10 cellular contexts compared by ENCODE assay signal in genomic region chr22:17726561-17727243, GRCh38. TPM values are rescaled to one million over a fixed set of nuclear protein-coding genes. Genes with fewer than 3 reads are reported as not detected.
A peak's percentile ranks its signal among the peaks of the same experiment; 100 is the strongest.
DNase-seq lines count a peak whose midpoint lies in the region; ATAC-seq and TF ChIP-seq lines count a peak whose summit lies in the region.
"Had no signal": no experiment of that assay in that cellular context is flagged by ENCODE, and none has a peak within 500 bp of the region (broad histone marks: within the 10 kb centered on the region; RNA-seq: fewer than 3 reads in every experiment).

No MANE protein-coding gene starts in this region.

- no peak for TF ChIP-seq CTCF in WTC11 (IDR thresholded peaks at IDR 0.05)

- no peaks in the 10 kb centered on the region for H3K27me3 Mint-ChIP-seq in activated T-cell treated with anti-CD3 and anti-CD28 coated beads, Interleukin-2, amount 50 U/mL, for 24 hours
- H3K27me3 Mint-ChIP-seq in WTC11 (ENCODE audit: low read depth), result no peaks in the 10 kb centered on the region
- H3K27me3 Mint-ChIP-seq: activated CD4-positive, alpha-beta T cell treated with anti-CD3 and anti-CD28 coated beads, Interleukin-2, amount 10 ng/mL, durations not matched to agents 24 days and 14 days had no signal

- ATAC-seq in WTC11, result no peak
- peak; percentile 18 to 23 for ATAC-seq in left cardiac atrium
- ATAC-seq in GM21423 (IDR thresholded peaks at IDR 0.05; ENCODE audit: unreplicated experiment), result no peak

- peak overlapping the region; percentile 34 for H3K27ac Mint-ChIP-seq in activated T-cell treated with anti-CD3 and anti-CD28 coated beads, Interleukin-2, amount 50 U/mL, for 24 hours
- peak overlapping the region; percentile 46; the same call in 1 of the 2 replicates for H3K27ac Mint-ChIP-seq in WTC11
- H3K27ac Mint-ChIP-seq: activated CD4-positive, alpha-beta T cell treated with anti-CD3 and anti-CD28 coated beads, Interleukin-2, amount 10 ng/mL, durations not matched to agents 24 days and 14 days had no signal

- peaks cover 19 to 26% of the 10 kb centered on the region in 2 donors for H3K36me3 ChIP-seq in stomach smooth muscle (ENCODE audit: control insufficient read depth in 2 of 2, insufficient read depth in 2 of 2, low read length in 2 of 2)

- peak overlapping the region; percentile 62 for H3K27ac ChIP-seq in stomach smooth muscle (ENCODE audit: low read length)

- H3K9ac ChIP-seq in stomach smooth muscle (ENCODE audit: low read length in 2 of 2), result peak overlapping the region in 1 of 2 donors; percentile 17

- peaks cover 56% of the 10 kb centered on the region for H3K36me3 Mint-ChIP-seq in activated T-cell treated with anti-CD3 and anti-CD28 coated beads, Interleukin-2, amount 50 U/mL, for 24 hours (ENCODE audit: low read depth)
- peaks cover 21% of the 10 kb centered on the region for H3K36me3 Mint-ChIP-seq in WTC11

- H3K9me3 ChIP-seq in stomach smooth muscle (ENCODE audit: control insufficient read depth in 2 of 2, low read length in 2 of 2), result no peaks in the 10 kb centered on the region

- peaks cover 22% of the 10 kb centered on the region for H3K4me1 ChIP-seq in stomach smooth muscle (ENCODE audit: control insufficient read depth, insufficient read depth, low read length)

- peak overlapping the region; percentile 8 to 15 for H3K4me3 ChIP-seq in stomach smooth muscle (ENCODE audit: low read length in 2 of 2)

- peaks cover 13% of the 10 kb centered on the region for H3K4me1 Mint-ChIP-seq in activated T-cell treated with anti-CD3 and anti-CD28 coated beads, Interleukin-2, amount 50 U/mL, for 24 hours (ENCODE audit: low read depth)
- no peaks in the 10 kb centered on the region for H3K4me1 Mint-ChIP-seq in WTC11

- intact Hi-C loops in left cardiac atrium (cut with DNase I), result loop anchor here in 1 of 2 donors (5.0 kb wide), 1 partner anchor 169 kb away; no protein-coding TSS in a partner anchor

- no peaks in the 10 kb centered on the region for H3K27me3 ChIP-seq in stomach smooth muscle (ENCODE audit: control insufficient read depth in 1 of 2, insufficient read depth in 2 of 2, low read length in 2 of 2)

- no peak overlapping the region for H3K4me3 Mint-ChIP-seq in activated T-cell treated with anti-CD3 and anti-CD28 coated beads, Interleukin-2, amount 50 U/mL, for 24 hours
- no peak overlapping the region for H3K4me3 Mint-ChIP-seq in WTC11
- H3K4me3 Mint-ChIP-seq: activated CD4-positive, alpha-beta T cell treated with anti-CD3 and anti-CD28 coated beads, Interleukin-2, amount 10 ng/mL, durations not matched to agents 24 days and 14 days had no signal

- CTCF ChIA-PET in WTC11 (lab: Charles Lee), result interaction anchor here (0.5 to 2.4 kb wide), 7 partner anchors 16 to 651 kb away, joined by 3 to 12 read pairs (median 3); no protein-coding TSS in a partner anchor

- POLR2A ChIA-PET in WTC11 (lab: Charles Lee), result no interaction called here

- H3K9me3 Mint-ChIP-seq in activated T-cell treated with anti-CD3 and anti-CD28 coated beads, Interleukin-2, amount 50 U/mL, for 24 hours, result no peaks in the 10 kb centered on the region
- no peaks in the 10 kb centered on the region for H3K9me3 Mint-ChIP-seq in WTC11
- H3K9me3 Mint-ChIP-seq: activated CD4-positive, alpha-beta T cell treated with anti-CD3 and anti-CD28 coated beads, Interleukin-2, amount 10 ng/mL, durations not matched to agents 24 days and 14 days had no signal

- no peak for DNase-seq in activated T-cell treated with anti-CD3 and anti-CD28 coated beads, Interleukin-2, amount 50 U/mL, for 24 hours
- DNase-seq in activated T-cell treated with anti-CD3 and anti-CD28 coated beads, Interleukin-2, amount 50 U/mL, for 48 hours, result no peak
- DNase-seq in WTC11 (ENCODE audit: low spot score), result no peak
- no peak for DNase-seq in left cardiac atrium
- no peak for DNase-seq in DMS 273 treated with DMSO at 0.1 percent for 48 hours (lab: John Stamatoyannopoulos, UW)
- no peak for DNase-seq in NCI-H510A treated with DMSO at 0.1 percent for 48 hours (lab: John Stamatoyannopoulos, UW)
- DNase-seq: activated CD4-positive, alpha-beta T cell treated with anti-CD3 and anti-CD28 coated beads, Interleukin-2, amount 10 ng/mL, durations not matched to agents 24 days and 14 days; NCI-H2081 treated with DMSO at 0.1 percent for 48 hours had no signal

TF ChIP-seq in WTC11, 78 proteins besides CTCF, POLR2A, EP300 and RAD21 (continues in another document):
- TF ChIP-seq ATF6 (CRISPR knock-in tag; IDR thresholded peaks at IDR 0.05) (no peak), RORB (CRISPR knock-in tag; IDR thresholded peaks at IDR 0.05) (no peak), ZNF416 (CRISPR knock-in tag; IDR thresholded peaks at IDR 0.05) (no peak), OVOL2 (CRISPR knock-in tag; IDR thresholded peaks at IDR 0.05; ENCODE audit: borderline replicate concordance) (no peak), HMGA2 (CRISPR knock-in tag; IDR thresholded peaks at IDR 0.05) (no peak), SMAD3 (CRISPR knock-in tag; IDR thresholded peaks at IDR 0.05; ENCODE audit: borderline replicate concordance) (no peak), GABPB1 (CRISPR knock-in tag; IDR thresholded peaks at IDR 0.05) (no peak), NR1H2 (CRISPR knock-in tag; IDR thresholded peaks at IDR 0.05) (no peak), JUN (CRISPR knock-in tag; IDR thresholded peaks at IDR 0.05) (no peak), GTF2I (CRISPR knock-in tag; conservative IDR thresholded peaks at IDR 0.05) (no peak)
- TF ChIP-seq, protein P1, sequence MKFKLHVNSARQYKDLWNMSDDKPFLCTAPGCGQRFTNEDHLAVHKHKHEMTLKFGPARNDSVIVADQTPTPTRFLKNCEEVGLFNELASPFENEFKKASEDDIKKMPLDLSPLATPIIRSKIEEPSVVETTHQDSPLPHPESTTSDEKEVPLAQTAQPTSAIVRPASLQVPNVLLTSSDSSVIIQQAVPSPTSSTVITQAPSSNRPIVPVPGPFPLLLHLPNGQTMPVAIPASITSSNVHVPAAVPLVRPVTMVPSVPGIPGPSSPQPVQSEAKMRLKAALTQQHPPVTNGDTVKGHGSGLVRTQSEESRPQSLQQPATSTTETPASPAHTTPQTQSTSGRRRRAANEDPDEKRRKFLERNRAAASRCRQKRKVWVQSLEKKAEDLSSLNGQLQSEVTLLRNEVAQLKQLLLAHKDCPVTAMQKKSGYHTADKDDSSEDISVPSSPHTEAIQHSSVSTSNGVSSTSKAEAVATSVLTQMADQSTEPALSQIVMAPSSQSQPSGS (CRISPR knock-in tag; IDR thresholded peaks at IDR 0.05; ENCODE audit: borderline replicate concordance, low read depth), result no peak
- TF ChIP-seq, protein P2, sequence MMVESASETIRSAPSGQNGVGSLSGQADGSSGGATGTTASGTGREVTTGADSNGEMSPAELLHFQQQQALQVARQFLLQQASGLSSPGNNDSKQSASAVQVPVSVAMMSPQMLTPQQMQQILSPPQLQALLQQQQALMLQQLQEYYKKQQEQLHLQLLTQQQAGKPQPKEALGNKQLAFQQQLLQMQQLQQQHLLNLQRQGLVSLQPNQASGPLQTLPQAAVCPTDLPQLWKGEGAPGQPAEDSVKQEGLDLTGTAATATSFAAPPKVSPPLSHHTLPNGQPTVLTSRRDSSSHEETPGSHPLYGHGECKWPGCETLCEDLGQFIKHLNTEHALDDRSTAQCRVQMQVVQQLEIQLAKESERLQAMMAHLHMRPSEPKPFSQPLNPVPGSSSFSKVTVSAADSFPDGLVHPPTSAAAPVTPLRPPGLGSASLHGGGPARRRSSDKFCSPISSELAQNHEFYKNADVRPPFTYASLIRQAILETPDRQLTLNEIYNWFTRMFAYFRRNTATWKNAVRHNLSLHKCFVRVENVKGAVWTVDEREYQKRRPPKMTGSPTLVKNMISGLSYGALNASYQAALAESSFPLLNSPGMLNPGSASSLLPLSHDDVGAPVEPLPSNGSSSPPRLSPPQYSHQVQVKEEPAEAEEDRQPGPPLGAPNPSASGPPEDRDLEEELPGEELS (CRISPR knock-in tag; IDR thresholded peaks at IDR 0.05), result no peak
- TF ChIP-seq, protein P3, sequence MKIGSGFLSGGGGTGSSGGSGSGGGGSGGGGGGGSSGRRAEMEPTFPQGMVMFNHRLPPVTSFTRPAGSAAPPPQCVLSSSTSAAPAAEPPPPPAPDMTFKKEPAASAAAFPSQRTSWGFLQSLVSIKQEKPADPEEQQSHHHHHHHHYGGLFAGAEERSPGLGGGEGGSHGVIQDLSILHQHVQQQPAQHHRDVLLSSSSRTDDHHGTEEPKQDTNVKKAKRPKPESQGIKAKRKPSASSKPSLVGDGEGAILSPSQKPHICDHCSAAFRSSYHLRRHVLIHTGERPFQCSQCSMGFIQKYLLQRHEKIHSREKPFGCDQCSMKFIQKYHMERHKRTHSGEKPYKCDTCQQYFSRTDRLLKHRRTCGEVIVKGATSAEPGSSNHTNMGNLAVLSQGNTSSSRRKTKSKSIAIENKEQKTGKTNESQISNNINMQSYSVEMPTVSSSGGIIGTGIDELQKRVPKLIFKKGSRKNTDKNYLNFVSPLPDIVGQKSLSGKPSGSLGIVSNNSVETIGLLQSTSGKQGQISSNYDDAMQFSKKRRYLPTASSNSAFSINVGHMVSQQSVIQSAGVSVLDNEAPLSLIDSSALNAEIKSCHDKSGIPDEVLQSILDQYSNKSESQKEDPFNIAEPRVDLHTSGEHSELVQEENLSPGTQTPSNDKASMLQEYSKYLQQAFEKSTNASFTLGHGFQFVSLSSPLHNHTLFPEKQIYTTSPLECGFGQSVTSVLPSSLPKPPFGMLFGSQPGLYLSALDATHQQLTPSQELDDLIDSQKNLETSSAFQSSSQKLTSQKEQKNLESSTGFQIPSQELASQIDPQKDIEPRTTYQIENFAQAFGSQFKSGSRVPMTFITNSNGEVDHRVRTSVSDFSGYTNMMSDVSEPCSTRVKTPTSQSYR (CRISPR knock-in tag; IDR thresholded peaks at IDR 0.05), result no peak

RNA-seq across cellular contexts. Expression of gene BID, which starts 47.6 kb away (rescaled TPM):
- total RNA-seq in WTC11 (2021), result 26.1 to 32.5 TPM (median 27.6 TPM) in 3 replicates
- total RNA-seq in left cardiac atrium, result 10 to 100 TPM; 14.1 to 15.4 TPM

Comparison
In these comparisons a context has a peak if more than half of its experiments do, and no peak if none do; other contexts are left out.
1. ATAC-seq: peak in left cardiac atrium (2 of 2); none in WTC11 (single experiment) and GM21423 (single experiment).